In the genomic region with DNA sequence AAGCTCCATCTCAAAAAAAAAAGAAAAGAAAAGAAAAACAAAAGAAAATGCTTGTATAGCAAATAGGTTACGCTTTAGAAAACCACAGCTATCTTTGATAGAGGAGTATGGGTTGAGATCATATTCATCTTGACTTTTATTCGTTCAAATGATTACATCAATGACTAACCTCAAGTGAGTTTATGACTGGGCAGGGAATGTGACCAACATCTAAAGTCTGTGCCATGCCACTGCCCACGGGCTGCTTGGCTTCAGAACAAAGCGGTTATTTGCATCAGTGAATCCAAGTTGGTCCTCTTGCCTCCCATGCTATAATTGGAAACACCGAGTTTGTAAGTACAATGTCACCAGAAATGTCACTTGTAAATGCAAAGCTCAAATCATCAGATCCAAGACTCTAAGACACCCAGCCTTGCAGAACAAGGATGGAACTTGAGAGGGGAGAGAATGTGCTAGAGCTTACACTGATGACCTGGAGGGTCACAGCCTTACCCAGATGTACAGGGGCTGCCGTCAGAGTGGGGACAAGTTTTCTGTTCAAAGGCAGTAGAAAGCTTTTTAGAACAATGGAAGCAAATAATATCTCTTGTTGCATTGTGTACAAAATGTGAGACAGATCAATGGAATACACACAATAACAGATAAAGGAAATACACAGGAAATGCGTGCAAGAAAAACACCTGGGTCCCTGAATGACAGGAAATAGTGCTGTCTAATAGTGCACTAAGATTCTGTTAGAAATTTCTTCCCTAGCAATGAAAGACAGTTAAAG, we compare ENCODE assay signal across 15 cellular contexts. TPM values are rescaled to one million over a fixed set of nuclear protein-coding genes. Genes with fewer than 3 reads are reported as not detected.
DNase-seq lines count a peak whose midpoint lies in the region; ATAC-seq, FAIRE-seq and TF ChIP-seq lines count a peak whose summit lies in the region.
"Had no signal": no experiment of that assay in that cellular context is flagged by ENCODE, and none has a peak within 500 bp of the region (broad histone marks: within the 10 kb centered on the region; RNA-seq: fewer than 3 reads in every experiment).

No MANE protein-coding gene starts in this region.

- BruUV-seq in PC-3 (replicated peaks; lab: Mats Ljungman, UMichigan): no TSS peak

- peak overlapping the region; percentile 97; the same call in 1 of the 2 replicates for H2AFZ ChIP-seq in PC-3 (ENCODE audit: low read length)

- H3K4me3 Mint-ChIP-seq in activated naive CD8-positive, alpha-beta T cell treated with anti-CD3 and anti-CD28 coated beads, Interleukin-2, amount 50 U/mL, for 24 hours: peak overlapping the region; percentile 3

- no peaks in the 10 kb centered on the region for H3K9me3 ChIP-seq in PC-3 (ENCODE audit: low read length)
- no peaks in the 10 kb centered on the region for H3K9me3 ChIP-seq in small intestine (ENCODE audit: control insufficient read depth, low read depth)
- H3K9me3 ChIP-seq: esophagus muscularis mucosa, upper lobe of left lung had no signal

- no peaks in the 10 kb centered on the region for H3K79me2 ChIP-seq in PC-3 (ENCODE audit: low read length)

- H3K9me2 ChIP-seq in PC-3 (replicated peaks; ENCODE audit: low read length): no peaks in the 10 kb centered on the region

- H3K27ac Mint-ChIP-seq in activated naive CD8-positive, alpha-beta T cell treated with anti-CD3 and anti-CD28 coated beads, Interleukin-2, amount 50 U/mL, for 24 hours: no peak overlapping the region

- no peaks in the 10 kb centered on the region for H3K36me3 ChIP-seq in PC-3 (ENCODE audit: low read depth, low read length)
- H3K36me3 ChIP-seq in small intestine (ENCODE audit: control insufficient read depth in 2 of 2, insufficient read depth in 2 of 2, low read length in 2 of 2): no peaks in the 10 kb centered on the region
- H3K36me3 ChIP-seq: esophagus muscularis mucosa, upper lobe of left lung had no signal

- H3K4me1 ChIP-seq in PC-3 (ENCODE audit: insufficient read depth, low read length) (peaks cover 10% of the 10 kb centered on the region), small intestine (ENCODE audit: control insufficient read depth in 2 of 2, insufficient read depth in 1 of 2, low read depth in 1 of 2, low read length in 1 of 2) (no peaks in the 10 kb centered on the region)

- no peak for FAIRE-seq in small intestine (lab: Jason Lieb, UNC)

- H3K4me3 ChIP-seq in PC-3 (ENCODE audit: low read length): no peak overlapping the region
- H3K4me3 ChIP-seq in small intestine (ENCODE audit: low read depth in 1 of 2, low read length in 2 of 2): no peak overlapping the region

- no peak for TF ChIP-seq CTCF in PC-3 (conservative IDR thresholded peaks at IDR 0.05; ENCODE audit: low read depth, low read length)

- H3K27me3 Mint-ChIP-seq in activated naive CD8-positive, alpha-beta T cell treated with anti-CD3 and anti-CD28 coated beads, Interleukin-2, amount 50 U/mL, for 24 hours: no peaks in the 10 kb centered on the region

- peaks cover 21% of the 10 kb centered on the region for H3K4me1 Mint-ChIP-seq in activated naive CD8-positive, alpha-beta T cell treated with anti-CD3 and anti-CD28 coated beads, Interleukin-2, amount 50 U/mL, for 24 hours

- 51 to 64% (median 55%) methylated on average over 7 of the region's 7 CpGs for WGBS in small intestine, 3 donors

- CTCF ChIA-PET in PC-3 (lab: Charles Lee): interaction anchor here (0.7 kb wide), 1 partner anchor 13 kb away, joined by 3 read pairs; no protein-coding TSS in a partner anchor

- H3F3A ChIP-seq in PC-3 (ENCODE audit: low read length, unreplicated experiment): no peaks in the 10 kb centered on the region

- no peaks in the 10 kb centered on the region for H3K36me3 Mint-ChIP-seq in activated naive CD8-positive, alpha-beta T cell treated with anti-CD3 and anti-CD28 coated beads, Interleukin-2, amount 50 U/mL, for 24 hours (ENCODE audit: low read depth)

- POLR2A ChIA-PET in PC-3 (lab: Charles Lee; ENCODE audit: unreplicated experiment): no interaction called here

- H3K27me3 ChIP-seq in PC-3 (ENCODE audit: low read length) (no peaks in the 10 kb centered on the region), small intestine (ENCODE audit: control insufficient read depth in 2 of 2, insufficient read depth in 2 of 2, low read length in 2 of 2) (no peaks in the 10 kb centered on the region)
- H3K27me3 ChIP-seq: esophagus muscularis mucosa, upper lobe of left lung had no signal

- no peaks in the 10 kb centered on the region for H3K9me3 Mint-ChIP-seq in activated naive CD8-positive, alpha-beta T cell treated with anti-CD3 and anti-CD28 coated beads, Interleukin-2, amount 50 U/mL, for 24 hours

- DNase-seq in activated T-cell treated with anti-CD3 and anti-CD28 coated beads, Interleukin-2, amount 50 U/mL, for 1 hour: peak; percentile 30
- DNase-seq in activated T-cell treated with anti-CD3 and anti-CD28 coated beads for 4 hours (no peak), PC-3 (peak; percentile 9), small intestine (no peak), NCI-H226 (no peak)
- DNase-seq in activated naive CD8-positive, alpha-beta T cell treated with anti-CD3 and anti-CD28 coated beads, Interleukin-2, amount 50 U/mL, for 24 hours: no peak
- DNase-seq: DMS79 treated with DMSO at 0.1 percent for 48 hours, NCI-H187 treated with DMSO at 0.1 percent for 48 hours had no signal

- H3K4me2 ChIP-seq in PC-3 (ENCODE audit: low read length): peak overlapping the region; percentile 85; the same call in 1 of the 2 replicates

- H4K20me1 ChIP-seq in PC-3 (ENCODE audit: low read length): no peaks in the 10 kb centered on the region

- H3K27ac ChIP-seq in PC-3 (ENCODE audit: low read length): no peak overlapping the region
- H3K27ac ChIP-seq in small intestine (ENCODE audit: low read depth in 1 of 2, low read length in 1 of 2): peak overlapping the region; percentile 24 to 81

- no peak overlapping the region for H3K9ac ChIP-seq in PC-3 (ENCODE audit: low read length)

- intact Hi-C loops in PC-3 (cut with micrococcal nuclease): no loop called here

- ATAC-seq in PC-3: no peak
- peak; percentile 56 for ATAC-seq in activated naive CD8-positive, alpha-beta T cell treated with anti-CD3 and anti-CD28 coated beads, Interleukin-2, amount 50 U/mL, for 24 hours
- no peak for ATAC-seq in GM21390 (IDR thresholded peaks at IDR 0.05; ENCODE audit: unreplicated experiment)
- no peak for ATAC-seq in GM19455 (IDR thresholded peaks at IDR 0.05; ENCODE audit: unreplicated experiment)

RNA-seq across cellular contexts. Expression of a gene that starts 8.4 kb away (rescaled TPM):
- total RNA-seq in PC-3 (2014; rRNA removed): not detected in 2 replicates
- not detected for polyA plus RNA-seq in small intestine
- total RNA-seq: esophagus muscularis mucosa; H7; mononuclear cell; T-helper 2 cell treated with Interferon-gamma antibody and Interleukin-4, amounts not matched to agents 100 ng/mL and 5 ng/mL, for 36 hours; upper lobe of left lung had no signal

RNA-seq across cellular contexts. Expression of a gene that starts 38.1 kb away (rescaled TPM):
- total RNA-seq in PC-3 (2014; rRNA removed): 40.8 and 47.3 TPM in 2 replicates
- 10 to 100 TPM in 2 of 3 donors, 1 to 10 TPM in 1; 9.4 to 14.7 (median 11.1) TPM for polyA plus RNA-seq in small intestine

RNA-seq across cellular contexts. Expression of a gene that starts 46.8 kb away (rescaled TPM):
- not detected in 2 replicates for total RNA-seq in PC-3 (2014; rRNA removed)
- polyA plus RNA-seq in small intestine: not detected
- total RNA-seq: esophagus muscularis mucosa; H7; mononuclear cell; T-helper 2 cell treated with Interferon-gamma antibody and Interleukin-4, amounts not matched to agents 100 ng/mL and 5 ng/mL, for 36 hours; upper lobe of left lung had no signal

Comparison
In these comparisons a context has a peak if more than half of its experiments do, and no peak if none do; other contexts are left out.
1. DNase-seq: peak in activated T-cell treated with anti-CD3 and anti-CD28 coated beads, Interleukin-2, amount 50 U/mL, for 1 hour (single experiment) and PC-3 (single experiment); none in activated T-cell treated with anti-CD3 and anti-CD28 coated beads for 4 hours (single experiment), activated naive CD8-positive, alpha-beta T cell treated with anti-CD3 and anti-CD28 coated beads, Interleukin-2, amount 50 U/mL, for 24 hours (single experiment), small intestine (single experiment) and NCI-H226 (single experiment).